8 cellular contexts compared by ENCODE assay signal in genomic region chr1:778451-779278, GRCh38.
DNase-seq lines count a peak whose midpoint lies in the region; ATAC-seq, FAIRE-seq and TF ChIP-seq lines count a peak whose summit lies in the region.
"Not testable (repeated sequence)": the region's sequence is repeated elsewhere in the genome, so short reads cannot be mapped to it uniquely, and the experiment has no call there.

No MANE protein-coding gene starts in this region.

- H3K36me3 ChIP-seq in right atrium auricular region; parathyroid adenoma (ENCODE audit: control insufficient read depth, insufficient read depth, low read length); stomach smooth muscle (ENCODE audit: control insufficient read depth in 2 of 2, insufficient read depth in 2 of 2, low read length in 2 of 2): not testable (repeated sequence)

- not testable (repeated sequence) for H3K4me1 Mint-ChIP-seq in MCF 10A (ENCODE audit: insufficient read depth, unreplicated experiment)

- not testable (repeated sequence) for H3K27me3 ChIP-seq in right atrium auricular region; parathyroid adenoma (ENCODE audit: control insufficient read depth, insufficient read depth, low read length); stomach smooth muscle (ENCODE audit: control insufficient read depth in 1 of 2, insufficient read depth in 2 of 2, low read length in 2 of 2)

- H3K27ac ChIP-seq in right atrium auricular region: peak overlapping the region; percentile 82 to 86
- H3K27ac ChIP-seq in parathyroid adenoma: peak overlapping the region; percentile 80
- H3K27ac ChIP-seq in stomach smooth muscle (ENCODE audit: low read length): peak overlapping the region; percentile 77

- H3K9me3 Mint-ChIP-seq in MCF 10A (ENCODE audit: unreplicated experiment): not testable (repeated sequence)

- POLR2A ChIA-PET in MCF 10A (lab: Yijun Ruan, JAX): interaction anchor here (0.9 to 1.2 kb wide), 5 partner anchors 38 to 836 kb away, joined by 3 to 5 read pairs (median 4); no protein-coding TSS in a partner anchor

- DNase-seq in HPDE6-E6E7 (ENCODE audit: extremely low spot score) (peak; percentile 99), MCF 10A (ENCODE audit: unreplicated experiment) (peak; percentile 99), right atrium auricular region (ENCODE audit: low spot score) (peak; percentile 100)
- peak; percentile 98 for DNase-seq in activated CD4-positive, CD25-positive, alpha-beta regulatory T cell treated with anti-CD3 and anti-CD28 coated beads, Interleukin-2, amount 50 U/mL, for 16 hours (ENCODE audit: low read depth, low spot score)

- BruUV-seq in MCF 10A (replicated peaks; lab: Mats Ljungman, UMichigan): not testable (repeated sequence)

- TF ChIP-seq CTCF in MCF 10A (IDR thresholded peaks at IDR 0.05; ENCODE audit: unreplicated experiment): not testable (repeated sequence)
- TF ChIP-seq CTCF in right atrium auricular region (IDR thresholded peaks at IDR 0.05): peak; percentile 29 to 65
- peak; percentile 31 for TF ChIP-seq CTCF in parathyroid adenoma (IDR thresholded peaks at IDR 0.05)

- H3K9ac ChIP-seq in parathyroid adenoma: not testable (repeated sequence)
- H3K9ac ChIP-seq in stomach smooth muscle (ENCODE audit: low read length in 2 of 2): peak overlapping the region; percentile 80 to 83

- not testable (repeated sequence) for H3K36me3 Mint-ChIP-seq in MCF 10A (ENCODE audit: insufficient read depth, unreplicated experiment)

- H3K27ac Mint-ChIP-seq in MCF 10A (ENCODE audit: low read depth, unreplicated experiment): peak overlapping the region; percentile 98

- CTCF ChIA-PET in MCF 10A (lab: Yijun Ruan, JAX): not testable (repeated sequence)

- peak overlapping the region; percentile 68 for H3K4me2 ChIP-seq in parathyroid adenoma (ENCODE audit: low read length)

- intact Hi-C loops in MCF 10A (cut with micrococcal nuclease): not testable (repeated sequence)

- H3K27me3 Mint-ChIP-seq in MCF 10A (ENCODE audit: insufficient read depth, unreplicated experiment): not testable (repeated sequence)

- H2AFZ ChIP-seq in parathyroid adenoma: peak overlapping the region; percentile 72

- H3K9me3 ChIP-seq in right atrium auricular region; parathyroid adenoma (ENCODE audit: control insufficient read depth, low read length); stomach smooth muscle (ENCODE audit: control insufficient read depth in 2 of 2, low read length in 2 of 2): not testable (repeated sequence)

- H3K4me1 ChIP-seq in right atrium auricular region; parathyroid adenoma; stomach smooth muscle (ENCODE audit: control insufficient read depth, insufficient read depth, low read length): not testable (repeated sequence)

- not testable (repeated sequence) for H3K79me2 ChIP-seq in parathyroid adenoma

- H3K4me3 ChIP-seq in right atrium auricular region: peak overlapping the region; percentile 54 to 69
- H3K4me3 ChIP-seq in parathyroid adenoma (ENCODE audit: low read depth, low read length): peak overlapping the region; percentile 68
- peak overlapping the region; percentile 51 to 76 for H3K4me3 ChIP-seq in stomach smooth muscle (ENCODE audit: low read length in 2 of 2)

- peak overlapping the region; percentile 85 for H3K4me3 Mint-ChIP-seq in MCF 10A (ENCODE audit: unreplicated experiment)

- peak; percentile 94 for FAIRE-seq in G401.6 (lab: Jason Lieb, UNC)

- ATAC-seq in GM21576 (IDR thresholded peaks at IDR 0.05; ENCODE audit: unreplicated experiment): peak; percentile 100

Comparison
In these comparisons a context has a peak if more than half of its experiments do, and no peak if none do; other contexts are left out.
1. Peak in every context shown above with its lines: DNase-seq, ATAC-seq, H3K4me3 ChIP-seq and H3K27ac ChIP-seq.